ENCODE assay signal across 1 cellular context in the genomic region with DNA sequence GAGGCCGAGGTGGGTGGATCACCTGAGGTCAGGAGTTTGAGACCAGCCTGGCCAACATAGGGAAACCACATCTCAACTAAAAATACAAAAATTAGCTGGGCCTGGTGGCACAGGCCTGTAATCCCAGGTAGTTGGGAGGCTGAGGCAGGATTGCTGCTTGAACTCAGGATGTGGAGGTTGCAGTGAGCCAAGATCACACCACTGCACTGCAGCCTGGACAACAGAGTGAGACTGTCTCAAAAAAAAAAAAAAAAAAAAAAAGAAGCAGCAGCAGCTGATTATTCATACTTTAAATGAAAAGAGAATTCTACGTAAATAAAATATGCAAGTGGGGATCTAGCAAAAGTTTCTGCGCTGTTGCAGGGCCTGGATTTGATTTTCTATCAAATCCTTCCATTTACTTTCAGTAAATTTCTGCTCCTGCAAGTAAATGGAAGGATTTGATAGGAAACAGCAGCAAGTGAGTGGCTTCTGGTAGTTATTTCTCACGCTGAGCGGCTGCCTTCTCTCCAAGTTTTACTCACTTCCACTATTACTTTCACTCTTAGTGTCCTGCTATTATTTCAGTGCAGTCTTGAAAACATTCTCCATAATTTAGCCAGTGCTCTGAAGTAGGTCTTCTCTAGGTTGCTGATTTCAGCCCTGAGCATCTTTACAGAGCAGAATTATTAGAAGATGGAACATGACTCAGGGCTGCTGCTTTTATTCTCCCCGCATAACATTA.
A peak's percentile ranks its signal among the peaks of the same experiment; 100 is the strongest.
TF ChIP-seq lines count a peak whose summit lies in the region.

No MANE protein-coding gene starts in this region.

TF ChIP-seq in GM12878, 131 proteins besides CTCF, POLR2A, EP300 and RAD21 (continued from another document and continues in another):
- TF ChIP-seq POU2F2 (IDR thresholded peaks at IDR 0.05; ENCODE audit: borderline replicate concordance, low read depth, low read length): no peak
- no peak for TF ChIP-seq GABPA (IDR thresholded peaks at IDR 0.05; ENCODE audit: low read depth)
- no peak for TF ChIP-seq NRF1 (conservative IDR thresholded peaks at IDR 0.05; ENCODE audit: low read depth, low read length)
- no peak for TF ChIP-seq USF2 (IDR thresholded peaks at IDR 0.05; ENCODE audit: borderline replicate concordance, low read depth, low read length)
- TF ChIP-seq PAX5 (IDR thresholded peaks at IDR 0.05; ENCODE audit: borderline replicate concordance, low read depth, low read length): no peak; the same call in 1 of the 2 replicates
- no peak for TF ChIP-seq ZBTB40 (IDR thresholded peaks at IDR 0.05; ENCODE audit: borderline replicate concordance)
- no peak for TF ChIP-seq SMAD5 (IDR thresholded peaks at IDR 0.05; ENCODE audit: low read depth)
- TF ChIP-seq HCFC1 (IDR thresholded peaks at IDR 0.05; ENCODE audit: low read length): no peak
- TF ChIP-seq SPI1 (IDR thresholded peaks at IDR 0.05; ENCODE audit: borderline replicate concordance, insufficient read depth, low read depth, low read length): peak; percentile 72
- peak; percentile 53; the same call in 1 of the 2 replicates for TF ChIP-seq RELB (IDR thresholded peaks at IDR 0.05; ENCODE audit: low read depth)
- no peak for TF ChIP-seq SUPT20H (IDR thresholded peaks at IDR 0.05; ENCODE audit: borderline replicate concordance, control insufficient read depth, low read depth, low read length)
- no peak for TF ChIP-seq ASH2L (IDR thresholded peaks at IDR 0.05; ENCODE audit: borderline replicate concordance, low read depth)
- TF ChIP-seq CHD2 (IDR thresholded peaks at IDR 0.05; ENCODE audit: borderline replicate concordance, low read depth, low read length): no peak
- no peak for TF ChIP-seq MEF2B (IDR thresholded peaks at IDR 0.05; ENCODE audit: partially characterized antibody, poor library complexity, severe bottlenecking)
- TF ChIP-seq POLR2AphosphoS5 (IDR thresholded peaks at IDR 0.05; ENCODE audit: low read length): no peak
- no peak for TF ChIP-seq STAT1 (conservative IDR thresholded peaks at IDR 0.05)
- TF ChIP-seq MTA2 (IDR thresholded peaks at IDR 0.05; ENCODE audit: low read depth): peak; percentile 53; the same call in 1 of the 2 replicates
- no peak for TF ChIP-seq POLR2AphosphoS2 (IDR thresholded peaks at IDR 0.05; ENCODE audit: low read depth, low read length)
- no peak for TF ChIP-seq SIX5 (IDR thresholded peaks at IDR 0.05; ENCODE audit: low read depth, low read length, severe bottlenecking)
- no peak for TF ChIP-seq NR2C1 (IDR thresholded peaks at IDR 0.05)
- TF ChIP-seq CEBPZ (IDR thresholded peaks at IDR 0.05; ENCODE audit: low read depth, low read length): no peak
- no peak for TF ChIP-seq MEF2A (IDR thresholded peaks at IDR 0.05; ENCODE audit: insufficient read depth, low read depth, low read length)
- TF ChIP-seq, protein P1, sequence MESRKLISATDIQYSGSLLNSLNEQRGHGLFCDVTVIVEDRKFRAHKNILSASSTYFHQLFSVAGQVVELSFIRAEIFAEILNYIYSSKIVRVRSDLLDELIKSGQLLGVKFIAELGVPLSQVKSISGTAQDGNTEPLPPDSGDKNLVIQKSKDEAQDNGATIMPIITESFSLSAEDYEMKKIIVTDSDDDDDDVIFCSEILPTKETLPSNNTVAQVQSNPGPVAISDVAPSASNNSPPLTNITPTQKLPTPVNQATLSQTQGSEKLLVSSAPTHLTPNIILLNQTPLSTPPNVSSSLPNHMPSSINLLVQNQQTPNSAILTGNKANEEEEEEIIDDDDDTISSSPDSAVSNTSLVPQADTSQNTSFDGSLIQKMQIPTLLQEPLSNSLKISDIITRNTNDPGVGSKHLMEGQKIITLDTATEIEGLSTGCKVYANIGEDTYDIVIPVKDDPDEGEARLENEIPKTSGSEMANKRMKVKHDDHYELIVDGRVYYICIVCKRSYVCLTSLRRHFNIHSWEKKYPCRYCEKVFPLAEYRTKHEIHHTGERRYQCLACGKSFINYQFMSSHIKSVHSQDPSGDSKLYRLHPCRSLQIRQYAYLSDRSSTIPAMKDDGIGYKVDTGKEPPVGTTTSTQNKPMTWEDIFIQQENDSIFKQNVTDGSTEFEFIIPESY (IDR thresholded peaks at IDR 0.05): no peak
- TF ChIP-seq ESRRA (IDR thresholded peaks at IDR 0.05; ENCODE audit: low read length): no peak
- no peak for TF ChIP-seq NR2F1 (conservative IDR thresholded peaks at IDR 0.05)
- TF ChIP-seq NFXL1 (IDR thresholded peaks at IDR 0.05; ENCODE audit: borderline replicate concordance): no peak
- no peak for TF ChIP-seq ELK1 (IDR thresholded peaks at IDR 0.05; ENCODE audit: low read depth, low read length)
- TF ChIP-seq ETV6 (conservative IDR thresholded peaks at IDR 0.05 in 1 of 2, IDR thresholded peaks at IDR 0.05 in 1 of 2; ENCODE audit: borderline replicate concordance in 1 of 2, low read depth in 1 of 2): peak in 1 of 2 experiments; percentile 96; a peak in 2 of 4 replicates
- TF ChIP-seq ZNF384 (IDR thresholded peaks at IDR 0.05; ENCODE audit: borderline replicate concordance, low read depth, low read length): no peak; the same call in none of the 2 replicates
- TF ChIP-seq, protein P2, sequence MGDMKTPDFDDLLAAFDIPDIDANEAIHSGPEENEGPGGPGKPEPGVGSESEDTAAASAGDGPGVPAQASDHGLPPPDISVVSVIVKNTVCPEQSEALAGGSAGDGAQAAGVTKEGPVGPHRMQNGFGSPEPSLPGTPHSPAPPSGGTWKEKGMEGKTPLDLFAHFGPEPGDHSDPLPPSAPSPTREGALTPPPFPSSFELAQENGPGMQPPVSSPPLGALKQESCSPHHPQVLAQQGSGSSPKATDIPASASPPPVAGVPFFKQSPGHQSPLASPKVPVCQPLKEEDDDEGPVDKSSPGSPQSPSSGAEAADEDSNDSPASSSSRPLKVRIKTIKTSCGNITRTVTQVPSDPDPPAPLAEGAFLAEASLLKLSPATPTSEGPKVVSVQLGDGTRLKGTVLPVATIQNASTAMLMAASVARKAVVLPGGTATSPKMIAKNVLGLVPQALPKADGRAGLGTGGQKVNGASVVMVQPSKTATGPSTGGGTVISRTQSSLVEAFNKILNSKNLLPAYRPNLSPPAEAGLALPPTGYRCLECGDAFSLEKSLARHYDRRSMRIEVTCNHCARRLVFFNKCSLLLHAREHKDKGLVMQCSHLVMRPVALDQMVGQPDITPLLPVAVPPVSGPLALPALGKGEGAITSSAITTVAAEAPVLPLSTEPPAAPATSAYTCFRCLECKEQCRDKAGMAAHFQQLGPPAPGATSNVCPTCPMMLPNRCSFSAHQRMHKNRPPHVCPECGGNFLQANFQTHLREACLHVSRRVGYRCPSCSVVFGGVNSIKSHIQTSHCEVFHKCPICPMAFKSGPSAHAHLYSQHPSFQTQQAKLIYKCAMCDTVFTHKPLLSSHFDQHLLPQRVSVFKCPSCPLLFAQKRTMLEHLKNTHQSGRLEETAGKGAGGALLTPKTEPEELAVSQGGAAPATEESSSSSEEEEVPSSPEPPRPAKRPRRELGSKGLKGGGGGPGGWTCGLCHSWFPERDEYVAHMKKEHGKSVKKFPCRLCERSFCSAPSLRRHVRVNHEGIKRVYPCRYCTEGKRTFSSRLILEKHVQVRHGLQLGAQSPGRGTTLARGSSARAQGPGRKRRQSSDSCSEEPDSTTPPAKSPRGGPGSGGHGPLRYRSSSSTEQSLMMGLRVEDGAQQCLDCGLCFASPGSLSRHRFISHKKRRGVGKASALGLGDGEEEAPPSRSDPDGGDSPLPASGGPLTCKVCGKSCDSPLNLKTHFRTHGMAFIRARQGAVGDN (IDR thresholded peaks at IDR 0.05): no peak
- no peak for TF ChIP-seq RCOR1 (conservative IDR thresholded peaks at IDR 0.05; ENCODE audit: low read depth, low read length)
